30 cellular contexts compared by ENCODE assay signal in genomic region chr14:37289688-37290087, GRCh38.
"Had no signal": no experiment of that assay in that cellular context is flagged by ENCODE, and none has a peak within 500 bp of the region (broad histone marks: within the 10 kb centered on the region; RNA-seq: fewer than 3 reads in every experiment).

No MANE protein-coding gene starts in this region.

- H3K9me3 ChIP-seq: neutrophil, pancreas, psoas muscle, suprapubic skin, testis, tibial artery, transverse colon, upper lobe of right lung, uterus had no signal

- H3K27me3 Mint-ChIP-seq: natural killer cell treated with Interleukin-12 subunit alpha and Interleukin-12 subunit beta and Interleukin-15 and Interleukin-18, amount 100 ng/mL, for 72 hours; stimulated activated memory B cell treated with anti-CD40 and anti-IgM and Interleukin-4, amounts not matched to agents 10 μg/mL and 1 μg/mL and 100 μg/mL, for 72 hours; stimulated activated naive CD8-positive, alpha-beta T cell treated with anti-CD3 and anti-CD28 coated beads, Interleukin-15, amount 100 ng/mL, for 72 hours; type B pancreatic cell had no signal

- H3K36me3 Mint-ChIP-seq: naive thymus-derived CD8-positive, alpha-beta T cell; stimulated activated memory B cell treated with anti-CD40 and anti-IgM and Interleukin-4, amounts not matched to agents 10 μg/mL and 1 μg/mL and 100 μg/mL, for 72 hours had no signal

- H3K4me1 Mint-ChIP-seq: naive thymus-derived CD8-positive, alpha-beta T cell; nephron progenitor cell; neural crest cell; stimulated activated memory B cell treated with anti-CD40 and anti-IgM and Interleukin-4, amounts not matched to agents 10 μg/mL and 1 μg/mL and 100 μg/mL, for 72 hours; stimulated activated naive CD8-positive, alpha-beta T cell treated with anti-CD3 and anti-CD28 coated beads, Interleukin-15, amount 100 ng/mL, for 72 hours had no signal

- H3K4me3 ChIP-seq: pancreas, psoas muscle, skin epidermis, smooth muscle cell, spleen, suprapubic skin, testis, tibial artery, transverse colon, upper lobe of right lung, uterus had no signal

- H3K36me3 ChIP-seq: neutrophil, pancreas, transverse colon, uterus had no signal

- H3K27ac Mint-ChIP-seq: natural killer cell treated with Interleukin-12 subunit alpha and Interleukin-12 subunit beta and Interleukin-15 and Interleukin-18, amount 100 ng/mL, for 72 hours; nephron progenitor cell; stimulated activated memory B cell treated with anti-CD40 and anti-IgM and Interleukin-4, amounts not matched to agents 10 μg/mL and 1 μg/mL and 100 μg/mL, for 72 hours; stimulated activated naive CD8-positive, alpha-beta T cell treated with anti-CD3 and anti-CD28 coated beads, Interleukin-15, amount 100 ng/mL, for 72 hours; type B pancreatic cell had no signal

- H3K4me1 ChIP-seq: pancreas, psoas muscle, spleen, suprapubic skin, testis, tibial artery, transverse colon, upper lobe of right lung, uterus had no signal

- DNase-seq: naive thymus-derived CD8-positive, alpha-beta T cell; nephron progenitor cell; nucleus accumbens; pancreas; psoas muscle; right cardiac atrium; spleen; stimulated activated CD4-positive, alpha-beta T cell treated with anti-CD3 and anti-CD28 coated beads, Interleukin-12 subunit alpha, Interleukin-12 subunit beta, amount 100 ng/mL, for 4 hours; stimulated activated CD4-positive, alpha-beta T cell treated with anti-CD3 and anti-CD28 coated beads, Interleukin-1b, Interleukin-23, amount 100 ng/mL, for 48 hours; stimulated activated CD4-positive, alpha-beta T cell treated with anti-CD3 and anti-CD28 coated beads, Interleukin-4, amount 100 ng/mL, for 1 hour; stimulated activated CD4-positive, alpha-beta T cell treated with anti-CD3 and anti-CD28 coated beads, Interleukin-4, amount 100 ng/mL, for 4 hours; stimulated activated CD8-positive, alpha-beta memory T cell treated with anti-CD3 and anti-CD28 coated beads, Interleukin-4, amount 100 ng/mL, for 48 hours; stimulated activated naive CD4-positive, alpha-beta T cell; stimulated activated naive CD8-positive, alpha-beta T cell treated with anti-CD3 and anti-CD28 coated beads, Interleukin-15, amount 100 ng/mL, for 72 hours; stimulated activated naive CD8-positive, alpha-beta T cell treated with anti-CD3 and anti-CD28 coated beads, Interleukin-15, Interleukin-2, amounts not matched to agents 100 U/mL and 50 U/mL, for 24 hours; substantia nigra; testis; tibial artery; transverse colon; upper lobe of right lung; uterus had no signal

- H3K4me2 ChIP-seq: smooth muscle cell had no signal

- H3K27me3 ChIP-seq: neutrophil, pancreas, spleen, suprapubic skin, testis, tibial artery, transverse colon, upper lobe of right lung, uterus had no signal

- H3K4me3 Mint-ChIP-seq: naive thymus-derived CD8-positive, alpha-beta T cell; natural killer cell treated with Interleukin-12 subunit alpha and Interleukin-12 subunit beta and Interleukin-15 and Interleukin-18, amount 100 ng/mL, for 72 hours; nephron progenitor cell; neural crest cell; stimulated activated memory B cell treated with anti-CD40 and anti-IgM and Interleukin-4, amounts not matched to agents 10 μg/mL and 1 μg/mL and 100 μg/mL, for 72 hours; stimulated activated naive CD8-positive, alpha-beta T cell treated with anti-CD3 and anti-CD28 coated beads, Interleukin-15, amount 100 ng/mL, for 72 hours; type B pancreatic cell had no signal

- H3K27ac ChIP-seq: neutrophil, pancreas, psoas muscle, skin epidermis, spleen, suprapubic skin, testis, tibial artery, transverse colon, upper lobe of right lung, uterus had no signal

- ATAC-seq: naive thymus-derived CD8-positive, alpha-beta T cell; natural killer cell treated with Interleukin-12 subunit alpha and Interleukin-12 subunit beta and Interleukin-15 and Interleukin-18, amount 100 ng/mL, for 72 hours; pancreas; psoas muscle; right cardiac atrium; sciatic nerve; stimulated activated memory B cell treated with anti-CD40 and anti-IgM and Interleukin-4, amounts not matched to agents 10 μg/mL and 1 μg/mL and 100 μg/mL, for 72 hours; stimulated activated naive CD8-positive, alpha-beta T cell treated with anti-CD3 and anti-CD28 coated beads, Interleukin-15, amount 100 ng/mL, for 72 hours; stimulated activated naive CD8-positive, alpha-beta T cell treated with anti-CD3 and anti-CD28 coated beads, Interleukin-15, Interleukin-2, amounts not matched to agents 100 U/mL and 50 U/mL, for 24 hours; upper lobe of right lung had no signal
